ENCODE assay signal across 4 cellular contexts in the genomic region with DNA sequence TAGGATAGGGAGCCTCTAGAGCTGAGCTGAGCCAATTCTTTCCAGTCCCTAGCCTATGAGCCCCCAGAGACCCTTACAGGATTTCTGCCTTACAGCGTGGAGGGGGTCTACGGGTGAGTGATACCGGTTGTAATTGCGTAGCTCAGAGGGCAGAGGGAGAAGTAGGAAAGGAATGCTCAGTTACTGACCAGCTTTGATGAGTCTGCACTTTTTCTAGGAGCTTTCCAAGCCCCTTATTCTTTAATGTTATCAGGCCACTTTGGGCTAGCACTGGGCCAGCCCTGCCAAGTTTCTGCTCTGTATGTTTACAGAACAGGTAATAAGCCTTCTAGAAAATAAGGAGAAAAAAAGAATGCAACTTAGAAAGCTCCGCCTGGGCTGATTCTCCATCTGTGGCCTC. TPM values are rescaled to one million over a fixed set of nuclear protein-coding genes. Genes with fewer than 3 reads are reported as not detected.
"Had no signal": no experiment of that assay in that cellular context is flagged by ENCODE, and none has a peak within 500 bp of the region (broad histone marks: within the 10 kb centered on the region; RNA-seq: fewer than 3 reads in every experiment).

No MANE protein-coding gene starts in this region.

RNA-seq across cellular contexts. Expression of a gene that starts 17.8 kb away (rescaled TPM):
- total RNA-seq: GM23248, H4, H7, HT-29 had no signal
- polyA plus RNA-seq: GM23248 had no signal

RNA-seq across cellular contexts. Expression of a gene that starts 46.3 kb away (rescaled TPM):
- total RNA-seq: GM23248, H4, HT-29 had no signal
- polyA plus RNA-seq: GM23248 had no signal
